ENCODE assay signal across 30 cellular contexts in the genomic region with DNA sequence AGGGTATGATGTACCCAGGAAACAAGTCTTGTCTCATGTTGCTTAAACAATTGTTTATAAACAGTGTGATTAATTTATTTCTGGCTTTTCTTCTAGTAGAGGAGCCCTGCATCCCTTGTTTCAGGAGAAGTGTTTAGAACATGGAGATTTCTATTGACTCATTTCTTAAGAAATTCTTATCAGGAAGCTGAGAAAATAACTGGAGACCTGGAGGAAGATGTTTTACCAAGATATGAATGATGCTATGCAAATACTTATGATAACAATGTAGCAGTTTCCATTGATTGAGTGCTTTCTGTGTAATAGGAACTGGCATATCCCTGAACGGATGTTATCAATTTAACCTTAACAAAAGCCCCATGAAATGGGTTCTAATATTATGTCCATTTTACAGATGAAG.
"Had no signal": no experiment of that assay in that cellular context is flagged by ENCODE, and none has a peak within 500 bp of the region (broad histone marks: within the 10 kb centered on the region; RNA-seq: fewer than 3 reads in every experiment).

No MANE protein-coding gene starts in this region.

- H3K27ac ChIP-seq: adrenal gland, ascending aorta, body of pancreas, brain microvascular endothelial cell, breast epithelium, cardiac muscle cell had no signal

- H3K4me1 ChIP-seq: ascending aorta, body of pancreas, breast epithelium had no signal

- ATAC-seq: activated naive CD4-positive, alpha-beta T cell treated with anti-CD3 and anti-CD28 coated beads, Interleukin-2, amount 50 U/mL, for 72 hours; activated T-cell treated with anti-CD3 and anti-CD28 coated beads, Interleukin-2, amount 50 U/mL, for 4 hours; activated T-cell treated with anti-CD3 and anti-CD28 coated beads, Interleukin-2, amount 50 U/mL, for 72 hours; activated T-helper 17 cell treated with anti-CD3 and anti-CD28 coated beads, Interleukin-2, amount 50 U/mL, for 72 hours; body of pancreas had no signal

- H3K27me3 ChIP-seq: adrenal gland, ascending aorta, body of pancreas, brain microvascular endothelial cell, breast epithelium, cardiac muscle cell had no signal

- DNase-seq: activated effector memory CD4-positive, alpha-beta T cell treated with anti-CD3 and anti-CD28 coated beads, Interleukin-2, amount 50 U/mL, for 16 hours; activated effector memory CD4-positive, alpha-beta T cell treated with Interleukin-2 at 50 U/mL for 16 hours; activated gamma-delta T cell; activated gamma-delta T cell treated with Interleukin-2 at 50 U/mL for 16 hours; activated naive CD4-positive, alpha-beta T cell; activated naive CD4-positive, alpha-beta T cell treated with anti-CD3 and anti-CD28 coated beads for 36 hours; activated naive CD4-positive, alpha-beta T cell treated with anti-CD3 and anti-CD28 coated beads, Interleukin-2, amount 10 ng/mL, durations not matched to agents 7 days and 5 days; activated naive CD4-positive, alpha-beta T cell treated with anti-CD3 and anti-CD28 coated beads, Interleukin-2, amount 50 U/mL, for 16 hours; activated naive CD4-positive, alpha-beta T cell treated with Interleukin-2 at 50 U/mL for 16 hours; activated naive CD8-positive, alpha-beta T cell treated with anti-CD3 and anti-CD28 coated beads for 36 hours; activated naive CD8-positive, alpha-beta T cell treated with anti-CD3 and anti-CD28 coated beads, Interleukin-2, amount 10 ng/mL, durations not matched to agents 7 days and 5 days; activated naive CD8-positive, alpha-beta T cell treated with anti-CD3 and anti-CD28 coated beads, Interleukin-2, amount 50 U/mL, for 24 hours; activated T-cell treated with anti-CD3 and anti-CD28 coated beads, Interleukin-2, amount 50 U/mL, for 4 hours; activated T-cell treated with anti-CD3 and anti-CD28 coated beads, Interleukin-2, amount 50 U/mL, for 48 hours; activated T-cell treated with anti-CD3 and anti-CD28 coated beads, Interleukin-2, amount 50 U/mL, for 72 hours; adrenal gland; amniotic stem cell; amygdala; anterior cingulate cortex; aorta; body of pancreas; brain microvascular endothelial cell; caudate nucleus; central memory CD4-positive, alpha-beta T cell; cerebellar nuclear complex had no signal

- H3K4me3 ChIP-seq: adrenal gland, ascending aorta, body of pancreas, breast epithelium, cardiac muscle cell had no signal

- H3K9me3 ChIP-seq: adrenal gland, ascending aorta, body of pancreas, breast epithelium had no signal

- H3K36me3 ChIP-seq: adrenal gland, ascending aorta, brain microvascular endothelial cell, breast epithelium, cardiac muscle cell had no signal
